Comparison of ENCODE assay signal across 18 cellular contexts in the genomic region with DNA sequence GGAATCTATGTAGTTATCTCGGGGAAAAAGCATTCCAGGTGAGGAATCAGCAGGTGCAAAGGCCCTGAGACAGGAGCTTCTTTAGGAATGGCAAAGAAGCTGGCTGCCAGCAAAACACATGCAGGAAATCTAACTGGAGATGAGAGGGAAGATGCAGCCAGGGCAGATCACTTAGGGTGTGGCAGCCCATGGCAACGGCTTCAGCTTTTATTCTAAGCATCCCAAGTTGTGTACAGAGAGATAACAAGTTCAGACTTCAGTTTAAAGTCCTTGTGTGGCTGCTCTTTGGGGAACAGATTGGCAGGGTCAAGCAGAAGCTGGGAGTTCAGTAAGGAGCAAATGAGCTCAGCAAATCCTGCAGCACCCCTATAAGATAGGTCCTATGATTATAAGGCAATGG.
DNase-seq lines count a peak whose midpoint lies in the region; ATAC-seq, FAIRE-seq and TF ChIP-seq lines count a peak whose summit lies in the region.
"Had no signal": no experiment of that assay in that cellular context is flagged by ENCODE, and none has a peak within 500 bp of the region (broad histone marks: within the 10 kb centered on the region; RNA-seq: fewer than 3 reads in every experiment).

No MANE protein-coding gene starts in this region.

- BruUV-seq in MCF 10A (replicated peaks; lab: Mats Ljungman, UMichigan) = no TSS peak
- no TSS peak for BruUV-seq in K562 (replicated peaks; lab: Mats Ljungman, UMichigan)

- no peak for TF ChIP-seq EP300 in K562 (IDR thresholded peaks at IDR 0.05; ENCODE audit: low read length)

- ATAC-seq in K562 = no peak
- ATAC-seq: CD8-positive, alpha-beta T cell had no signal

- POLR2A ChIA-PET in MCF 10A (lab: Yijun Ruan, JAX) (interaction anchor here (0.6 kb wide), 1 partner anchor 580 kb away, joined by 4 read pairs; no protein-coding TSS in a partner anchor), K562 (lab: Yijun Ruan, JAX) (interaction anchor here (0.7 kb wide), 1 partner anchor 11 kb away, joined by 3 read pairs; no protein-coding TSS in a partner anchor)
- POLR2A ChIA-PET in activated CD4-positive, alpha-beta memory T cell treated with anti-CD3 and anti-CD28 coated beads, Interleukin-2, amount 10 ng/mL, durations not matched to agents 7 days and 5 days (lab: Charles Lee) = no interaction called here

- intact Hi-C loops in MCF 10A (cut with micrococcal nuclease) = no loop called here
- intact Hi-C loops in breast epithelium (cut with DNase I; ENCODE audit: low total_unique reads) = no loop called here
- intact Hi-C loops in K562 (cut with micrococcal nuclease) = no loop called here

- H3F3A ChIP-seq in neural progenitor cell (ENCODE audit: low read depth) (peaks cover 20% of the 10 kb centered on the region), smooth muscle cell (ENCODE audit: low read depth) (peaks cover 52% of the 10 kb centered on the region)

- DNase-seq in MCF 10A (ENCODE audit: unreplicated experiment) = no peak
- DNase-seq in breast epithelium (ENCODE audit: low spot score in 2 of 2) = no peak
- DNase-seq in K562 (ENCODE audit: extremely low read depth in 1 of 4, low spot score in 3 of 4) = peak in 2 of 4 experiments; percentile 26 to 52
- DNase-seq in neural progenitor cell (ENCODE audit: low spot score) = no peak
- DNase-seq in smooth muscle cell (lab: John Stamatoyannopoulos, UW; ENCODE audit: unreplicated experiment) = no peak
- DNase-seq in NOMO-1 treated with dmso at 0.1 percent for 144 hours (lab: John Stamatoyannopoulos, UW; ENCODE audit: unreplicated experiment) = no peak
- no peak for DNase-seq in COLO829 (ENCODE audit: low spot score)
- DNase-seq in activated CD4-positive, alpha-beta memory T cell treated with anti-CD3 and anti-CD28 coated beads, Interleukin-2, amount 10 ng/mL, durations not matched to agents 7 days and 5 days = no peak
- DNase-seq: Caco-2; CD8-positive, alpha-beta T cell; GM23248 had no signal

- H3K9me3 Mint-ChIP-seq in MCF 10A (ENCODE audit: unreplicated experiment) (no peaks in the 10 kb centered on the region), neural progenitor cell (no peaks in the 10 kb centered on the region)
- no peaks in the 10 kb centered on the region for H3K9me3 Mint-ChIP-seq in activated CD4-positive, alpha-beta memory T cell treated with anti-CD3 and anti-CD28 coated beads, Interleukin-2, amount 10 ng/mL, durations not matched to agents 7 days and 5 days
- H3K9me3 Mint-ChIP-seq: CD8-positive, alpha-beta T cell had no signal

- H3K4me2 ChIP-seq in K562 (ENCODE audit: insufficient read depth, low read length) (no peak overlapping the region), neural progenitor cell (no peak overlapping the region), smooth muscle cell (peak overlapping the region; percentile 41)
- H3K4me2 ChIP-seq: BLaER1 treated with 17β-estradiol and CSF1 and Interleukin-3, amounts not matched to agents 10 nM and 100 nM had no signal

- no peaks in the 10 kb centered on the region for H3K27me3 Mint-ChIP-seq in MCF 10A (ENCODE audit: insufficient read depth, unreplicated experiment)
- peaks cover 14% of the 10 kb centered on the region for H3K27me3 Mint-ChIP-seq in neural progenitor cell (ENCODE audit: insufficient read depth, low read depth)
- no peaks in the 10 kb centered on the region for H3K27me3 Mint-ChIP-seq in activated CD4-positive, alpha-beta memory T cell treated with anti-CD3 and anti-CD28 coated beads, Interleukin-2, amount 10 ng/mL, durations not matched to agents 7 days and 5 days

- in situ Hi-C loops in K562 (cut with MboI) = no loop called here

- H3K4me1 Mint-ChIP-seq in MCF 10A (ENCODE audit: insufficient read depth, unreplicated experiment) (peaks cover 7% of the 10 kb centered on the region), neural progenitor cell (peaks cover 73% of the 10 kb centered on the region)
- no peaks in the 10 kb centered on the region for H3K4me1 Mint-ChIP-seq in activated CD4-positive, alpha-beta memory T cell treated with anti-CD3 and anti-CD28 coated beads, Interleukin-2, amount 10 ng/mL, durations not matched to agents 7 days and 5 days
- H3K4me1 Mint-ChIP-seq: B cell had no signal

- H3K4me1 ChIP-seq in breast epithelium (no peaks in the 10 kb centered on the region), K562 (replicated peaks in 1 of 2; ENCODE audit: control insufficient read depth in 2 of 2, insufficient read depth in 2 of 2, low read length in 2 of 2) (peaks cover 3 to 35% of the 10 kb centered on the region in 2 experiments; a peak in 3 of 5 replicates), neural progenitor cell (peaks cover 32% of the 10 kb centered on the region), smooth muscle cell (ENCODE audit: low read depth) (peaks cover 54% of the 10 kb centered on the region)
- H3K4me1 ChIP-seq: BLaER1 treated with 17β-estradiol and CSF1 and Interleukin-3, amounts not matched to agents 10 nM and 100 nM; HAP-1 had no signal

- H4K20me1 ChIP-seq in K562 (replicated peaks; ENCODE audit: control insufficient read depth, insufficient read depth, low read length) (no peaks in the 10 kb centered on the region), neural progenitor cell (ENCODE audit: low read depth) (no peaks in the 10 kb centered on the region), smooth muscle cell (ENCODE audit: low read depth) (no peaks in the 10 kb centered on the region)
- H4K20me1 ChIP-seq: BLaER1 treated with 17β-estradiol and CSF1 and Interleukin-3, amounts not matched to agents 10 nM and 100 nM had no signal

- no peak overlapping the region for H3K4me3 Mint-ChIP-seq in MCF 10A (ENCODE audit: unreplicated experiment)
- no peak overlapping the region for H3K4me3 Mint-ChIP-seq in neural progenitor cell
- no peak overlapping the region for H3K4me3 Mint-ChIP-seq in activated CD4-positive, alpha-beta memory T cell treated with anti-CD3 and anti-CD28 coated beads, Interleukin-2, amount 10 ng/mL, durations not matched to agents 7 days and 5 days
- H3K4me3 Mint-ChIP-seq: B cell; CD8-positive, alpha-beta T cell had no signal

- H3K36me3 ChIP-seq in breast epithelium (no peaks in the 10 kb centered on the region), K562 (ENCODE audit: control insufficient read depth, insufficient read depth, low read length) (no peaks in the 10 kb centered on the region), neural progenitor cell (no peaks in the 10 kb centered on the region), smooth muscle cell (ENCODE audit: low read depth) (no peaks in the 10 kb centered on the region)
- H3K36me3 ChIP-seq: BLaER1 treated with 17β-estradiol and CSF1 and Interleukin-3, amounts not matched to agents 10 nM and 100 nM; HAP-1 had no signal

- H3K4me3 ChIP-seq in breast epithelium = no peak overlapping the region
- H3K4me3 ChIP-seq in K562 = no peak overlapping the region
- H3K4me3 ChIP-seq in neural progenitor cell = no peak overlapping the region
- H3K4me3 ChIP-seq in smooth muscle cell = no peak overlapping the region
- H3K4me3 ChIP-seq: BLaER1 treated with 17β-estradiol and CSF1 and Interleukin-3, amounts not matched to agents 10 nM and 100 nM; GM23248; HAP-1 had no signal

- H3K79me2 ChIP-seq in K562 (ENCODE audit: control insufficient read depth, insufficient read depth, low read length) (no peaks in the 10 kb centered on the region), neural progenitor cell (ENCODE audit: low read depth) (no peaks in the 10 kb centered on the region), smooth muscle cell (ENCODE audit: low read depth) (no peaks in the 10 kb centered on the region)

- TF ChIP-seq CTCF in MCF 10A (IDR thresholded peaks at IDR 0.05; ENCODE audit: unreplicated experiment) (no peak), breast epithelium (IDR thresholded peaks at IDR 0.05) (no peak), K562 (IDR thresholded peaks at IDR 0.05 in 2 of 3, conservative IDR thresholded peaks at IDR 0.05 in 1 of 3; ENCODE audit: insufficient read depth in 2 of 3, low read depth in 1 of 3, low read length in 3 of 3) (no peak), neural progenitor cell (IDR thresholded peaks at IDR 0.05) (no peak), smooth muscle cell (IDR thresholded peaks at IDR 0.05; ENCODE audit: borderline replicate concordance, insufficient read depth, poor library complexity, severe bottlenecking) (no peak)

- H3K36me3 Mint-ChIP-seq in MCF 10A (ENCODE audit: insufficient read depth, unreplicated experiment) = no peaks in the 10 kb centered on the region
- H3K36me3 Mint-ChIP-seq in neural progenitor cell = no peaks in the 10 kb centered on the region
- H3K36me3 Mint-ChIP-seq in activated CD4-positive, alpha-beta memory T cell treated with anti-CD3 and anti-CD28 coated beads, Interleukin-2, amount 10 ng/mL, durations not matched to agents 7 days and 5 days (ENCODE audit: low read depth) = no peaks in the 10 kb centered on the region
- H3K36me3 Mint-ChIP-seq: CD8-positive, alpha-beta T cell had no signal

- peak overlapping the region; percentile 4 for H3K27ac Mint-ChIP-seq in MCF 10A (ENCODE audit: low read depth, unreplicated experiment)
- H3K27ac Mint-ChIP-seq in neural progenitor cell = peak overlapping the region; percentile 70
- no peak overlapping the region for H3K27ac Mint-ChIP-seq in activated CD4-positive, alpha-beta memory T cell treated with anti-CD3 and anti-CD28 coated beads, Interleukin-2, amount 10 ng/mL, durations not matched to agents 7 days and 5 days
- H3K27ac Mint-ChIP-seq: B cell; CD8-positive, alpha-beta T cell had no signal

- 16% methylated on average over 2 of the region's 2 CpGs for WGBS in K562 (ENCODE audit: insufficient coverage, low coverage, missing lambda C conversion rate)
- 49% methylated on average over 2 of the region's 2 CpGs for WGBS in smooth muscle cell (ENCODE audit: low lambda C conversion rate)

- H3K27me3 ChIP-seq in breast epithelium (peaks cover 0 to 3% of the 10 kb centered on the region in 2 donors), K562 (ENCODE audit: control insufficient read depth in 2 of 2, insufficient read depth in 2 of 2, low read length in 2 of 2) (no peaks in the 10 kb centered on the region), neural progenitor cell (no peaks in the 10 kb centered on the region), smooth muscle cell (ENCODE audit: low read depth) (no peaks in the 10 kb centered on the region)
- H3K27me3 ChIP-seq: BLaER1 treated with 17β-estradiol and CSF1 and Interleukin-3, amounts not matched to agents 10 nM and 100 nM had no signal

- H3K9me1 ChIP-seq in K562 (ENCODE audit: control insufficient read depth, insufficient read depth, low read length) = no peaks in the 10 kb centered on the region

- H3K27ac ChIP-seq in breast epithelium (no peak overlapping the region), K562 (ENCODE audit: extremely low read depth, low read depth, low read length) (no peak overlapping the region), neural progenitor cell (no peak overlapping the region), smooth muscle cell (ENCODE audit: low read depth) (peak overlapping the region; percentile 56)
- H3K27ac ChIP-seq: BLaER1 treated with 17β-estradiol and CSF1 and Interleukin-3, amounts not matched to agents 10 nM and 100 nM; GM23248 had no signal

- TF ChIP-seq POLR2A in breast epithelium (IDR thresholded peaks at IDR 0.05) (no peak), K562 (conservative IDR thresholded peaks at IDR 0.05) (no peak)

- no peaks in the 10 kb centered on the region for H3K9me3 ChIP-seq in breast epithelium
- H3K9me3 ChIP-seq in K562 (replicated peaks; ENCODE audit: control insufficient read depth, insufficient read depth, low read depth, low read length) = no peaks in the 10 kb centered on the region
- no peaks in the 10 kb centered on the region for H3K9me3 ChIP-seq in neural progenitor cell (ENCODE audit: low read depth)
- no peaks in the 10 kb centered on the region for H3K9me3 ChIP-seq in smooth muscle cell (replicated peaks; ENCODE audit: low read depth)
- H3K9me3 ChIP-seq: BLaER1 treated with 17β-estradiol and CSF1 and Interleukin-3, amounts not matched to agents 10 nM and 100 nM; Caco-2; HAP-1 had no signal

- peak; percentile 6 for FAIRE-seq in K562 (lab: Jason Lieb, UNC)
- FAIRE-seq: D721Med, G401.6, GM12891, GM19239 had no signal

- H3K9ac ChIP-seq in K562 (ENCODE audit: insufficient read depth in 1 of 2, low read depth in 2 of 2, low read length in 2 of 2) (no peak overlapping the region), neural progenitor cell (no peak overlapping the region), smooth muscle cell (ENCODE audit: low read depth) (no peak overlapping the region)
- H3K9ac ChIP-seq: BLaER1 treated with 17β-estradiol and CSF1 and Interleukin-3, amounts not matched to agents 10 nM and 100 nM; GM23248 had no signal

- CTCF ChIA-PET in MCF 10A (lab: Yijun Ruan, JAX) = interaction anchor here (0.6 to 1.9 kb wide), 2 partner anchors 20 to 415 kb away, joined by 3 to 4 read pairs; no protein-coding TSS in a partner anchor
- CTCF ChIA-PET in K562 (lab: Yijun Ruan, JAX; ENCODE audit: low intra/inter-chr PET ratio) = no interaction called here
- CTCF ChIA-PET in activated CD4-positive, alpha-beta memory T cell treated with anti-CD3 and anti-CD28 coated beads, Interleukin-2, amount 10 ng/mL, durations not matched to agents 7 days and 5 days (lab: Charles Lee) = no interaction called here

- TF ChIP-seq RAD21 in K562 (CRISPR knock-in tag; conservative IDR thresholded peaks at IDR 0.05 in 1 of 2, IDR thresholded peaks at IDR 0.05 in 1 of 2) = no peak

- H2AFZ ChIP-seq in K562 (ENCODE audit: low read depth, low read length) = 0 out of 2 replicates have a peak overlapping the region, but pooled peaks have one; percentile 11
- no peak overlapping the region for H2AFZ ChIP-seq in neural progenitor cell (replicated peaks)
- H2AFZ ChIP-seq in smooth muscle cell (ENCODE audit: low read depth) = no peak overlapping the region
- H2AFZ ChIP-seq: GM23248 had no signal
